ENCODE assay signal across 8 cellular contexts in genomic region chr9:130172858-130173461, GRCh38. TPM values are rescaled to one million over a fixed set of nuclear protein-coding genes. Genes with fewer than 3 reads are reported as not detected.
A peak's percentile ranks its signal among the peaks of the same experiment; 100 is the strongest.
DNase-seq lines count a peak whose midpoint lies in the region; ATAC-seq lines count a peak whose summit lies in the region.

No MANE protein-coding gene starts in this region.

- no peaks in the 10 kb centered on the region for H3K36me3 ChIP-seq in muscle layer of colon (ENCODE audit: insufficient read depth, low read length)

- peaks cover 55% of the 10 kb centered on the region for H3K27me3 Mint-ChIP-seq in stimulated activated naive CD8-positive, alpha-beta T cell treated with anti-CD3 and anti-CD28 coated beads, Interleukin-15, amount 100 ng/mL, for 72 hours

- H3K4me3 Mint-ChIP-seq in stimulated activated naive CD8-positive, alpha-beta T cell treated with anti-CD3 and anti-CD28 coated beads, Interleukin-15, amount 100 ng/mL, for 72 hours = peak overlapping the region; percentile 77 to 80

- ATAC-seq in stimulated activated naive CD8-positive, alpha-beta T cell treated with anti-CD3 and anti-CD28 coated beads, Interleukin-15, amount 100 ng/mL, for 72 hours = peak; percentile 47
- ATAC-seq in HG03196 (IDR thresholded peaks at IDR 0.05; ENCODE audit: unreplicated experiment) (no peak), HG02571 (IDR thresholded peaks at IDR 0.05; ENCODE audit: unreplicated experiment) (no peak)

- H3K27me3 ChIP-seq in muscle layer of colon (ENCODE audit: control insufficient read depth in 1 of 2, insufficient read depth in 2 of 2, low read length in 2 of 2) = no peaks in the 10 kb centered on the region

- H3K9me3 Mint-ChIP-seq in stimulated activated naive CD8-positive, alpha-beta T cell treated with anti-CD3 and anti-CD28 coated beads, Interleukin-15, amount 100 ng/mL, for 72 hours = no peaks in the 10 kb centered on the region

- H3K4me3 ChIP-seq in muscle layer of colon (ENCODE audit: low read depth in 1 of 2, low read length in 2 of 2) = peak overlapping the region; percentile 73 to 92

- H3K9ac ChIP-seq in muscle layer of colon (ENCODE audit: low read length) = peak overlapping the region; percentile 97

- H3K9me3 ChIP-seq in muscle layer of colon (ENCODE audit: low read length) = no peaks in the 10 kb centered on the region

- DNase-seq in HT1080 (ENCODE audit: low read depth) = peak; percentile 20
- peak; percentile 67 to 76 for DNase-seq in activated CD4-positive, alpha-beta T cell treated with anti-CD3 and anti-CD28 coated beads for 4 hours
- peak; percentile 47 for DNase-seq in dermis blood vessel endothelial cell
- DNase-seq in stimulated activated naive CD8-positive, alpha-beta T cell treated with anti-CD3 and anti-CD28 coated beads, Interleukin-15, amount 100 ng/mL, for 72 hours = peak; percentile 10 to 31
- DNase-seq in NCI-H2107 treated with DMSO at 0.1 percent for 48 hours (lab: John Stamatoyannopoulos, UW; ENCODE audit: unreplicated experiment) = no peak

- no peak overlapping the region for H3K27ac Mint-ChIP-seq in stimulated activated naive CD8-positive, alpha-beta T cell treated with anti-CD3 and anti-CD28 coated beads, Interleukin-15, amount 100 ng/mL, for 72 hours

- peak overlapping the region; percentile 92 for H3K27ac ChIP-seq in muscle layer of colon (ENCODE audit: low read depth, low read length)

- peaks cover 48% of the 10 kb centered on the region for H3K4me1 ChIP-seq in muscle layer of colon (ENCODE audit: insufficient read depth, low read length)

- H3K4me1 Mint-ChIP-seq in stimulated activated naive CD8-positive, alpha-beta T cell treated with anti-CD3 and anti-CD28 coated beads, Interleukin-15, amount 100 ng/mL, for 72 hours = peaks cover 17% of the 10 kb centered on the region

RNA-seq across cellular contexts. Expression of gene NCS1, which starts 0.8 kb away (rescaled TPM):
- total RNA-seq in HT1080 (2014; rRNA removed; shearing (Covaris generic)) = 66.9 and 76.3 TPM in 2 replicates
- 64.5 and 68.9 TPM in 2 replicates for polyA plus RNA-seq in HT1080 (2015; cell fraction: cytosol; rRNA removed)
- polyA plus RNA-seq in HT1080 (2015; cell fraction: nucleus; rRNA removed) = 31.4 and 36.6 TPM in 2 replicates
- total RNA-seq in dermis blood vessel endothelial cell = 8.2 and 12.3 TPM in 2 replicates
